20 cellular contexts compared by ENCODE assay signal in the genomic region with DNA sequence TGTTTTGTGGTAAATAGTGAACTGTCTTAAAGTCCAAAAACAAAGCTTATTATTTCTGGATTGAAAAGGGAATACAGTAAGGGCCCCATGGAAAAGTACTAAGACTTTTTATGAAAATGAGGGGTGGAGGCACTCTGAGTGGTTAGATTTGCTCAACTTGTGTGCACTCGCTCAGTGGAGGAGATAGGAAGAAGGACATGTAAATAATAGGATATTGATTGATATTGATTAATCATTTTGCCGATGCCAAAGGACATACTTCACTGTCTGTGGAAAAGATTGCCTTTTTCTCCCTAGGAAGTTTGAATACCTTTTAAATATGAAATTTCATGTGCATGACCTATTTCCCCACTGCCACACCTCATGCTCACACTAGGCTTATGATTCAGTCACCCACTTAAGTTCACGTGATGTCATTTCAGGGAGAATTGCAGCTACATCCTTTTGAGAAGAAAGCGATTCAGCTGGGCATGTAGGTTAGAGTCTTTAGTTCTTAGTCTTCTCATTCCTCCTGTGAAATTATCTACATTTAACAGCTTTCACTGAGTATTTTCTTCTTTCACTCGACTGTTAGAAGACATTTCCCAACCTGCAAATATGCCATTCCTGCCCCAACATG. TPM values are rescaled to one million over a fixed set of nuclear protein-coding genes. Genes with fewer than 3 reads are reported as not detected.
DNase-seq lines count a peak whose midpoint lies in the region; ATAC-seq and TF ChIP-seq lines count a peak whose summit lies in the region.
"Had no signal": no experiment of that assay in that cellular context is flagged by ENCODE, and none has a peak within 500 bp of the region (broad histone marks: within the 10 kb centered on the region; RNA-seq: fewer than 3 reads in every experiment).

No MANE protein-coding gene starts in this region.

- H3K36me3 ChIP-seq in CD8-positive, alpha-beta memory T cell (ENCODE audit: insufficient read depth, low read length): no peaks in the 10 kb centered on the region
- H3K36me3 ChIP-seq: Peyer's patch had no signal

- peak overlapping the region in 2 of 7 donors; percentile 18 to 25 for H3K4me3 Mint-ChIP-seq in CD8-positive, alpha-beta memory T cell
- H3K4me3 Mint-ChIP-seq in activated naive CD8-positive, alpha-beta T cell: peak overlapping the region; percentile 33
- H3K4me3 Mint-ChIP-seq: central memory CD8-positive, alpha-beta T cell; immature natural killer cell had no signal

- CTCF ChIA-PET in CD8-positive, alpha-beta memory T cell (lab: Charles Lee): interaction anchor here (1.3 kb wide), 2 partner anchors 14 to 41 kb away, joined by 3 to 4 read pairs; no protein-coding TSS in a partner anchor
- CTCF ChIA-PET in HEK293T (lab: Yijun Ruan, JAX): interaction anchor here (0.6 to 0.7 kb wide), 2 partner anchors 41 to 841 kb away, joined by 3 to 4 read pairs; no protein-coding TSS in a partner anchor

- H3K27ac Mint-ChIP-seq in CD8-positive, alpha-beta memory T cell: peak overlapping the region in 5 of 8 donors; percentile 8 to 49 (median 24)
- peak overlapping the region; percentile 46 for H3K27ac Mint-ChIP-seq in activated naive CD8-positive, alpha-beta T cell
- H3K27ac Mint-ChIP-seq: immature natural killer cell had no signal

- H3K36me3 Mint-ChIP-seq in CD8-positive, alpha-beta memory T cell: peaks cover 0 to 46% (median 10%) of the 10 kb centered on the region in 3 donors
- peaks cover 9% of the 10 kb centered on the region for H3K36me3 Mint-ChIP-seq in activated naive CD8-positive, alpha-beta T cell

- peaks cover 42% of the 10 kb centered on the region for H3K4me1 ChIP-seq in CD8-positive, alpha-beta memory T cell (ENCODE audit: insufficient read depth, low read length)
- H3K4me1 ChIP-seq: BE2C had no signal

- in situ Hi-C loops in ACHN (cut with HindIII; ENCODE audit: low pct_ligation_motif_present, low pct_unique_long_range_greater_than_20kb, low sequenced_read_pairs): no loop called here

- no peak overlapping the region for H3K27ac ChIP-seq in CD8-positive, alpha-beta memory T cell (ENCODE audit: low read depth, low read length)
- H3K27ac ChIP-seq: esophagus muscularis mucosa, heart right ventricle, pancreas, Peyer's patch, SK-N-MC had no signal

- H3K27me3 ChIP-seq in CD8-positive, alpha-beta memory T cell (ENCODE audit: insufficient read depth, low read length, poor library complexity, severe bottlenecking): no peaks in the 10 kb centered on the region
- H3K27me3 ChIP-seq: BE2C, esophagus muscularis mucosa, heart right ventricle, pancreas, Peyer's patch had no signal

- peak; percentile 11 for DNase-seq in ACHN
- no peak for DNase-seq in CD8-positive, alpha-beta memory T cell
- peak; percentile 10 for DNase-seq in glomerular visceral epithelial cell (ENCODE audit: extremely low spot score)
- DNase-seq in HEK293T (ENCODE audit: extremely low spot score): no peak
- no peak for DNase-seq in 8988T
- DNase-seq: activated CD4-positive, CD25-positive, alpha-beta regulatory T cell treated with anti-CD3 and anti-CD28 coated beads, Interleukin-2, amount 50 U/mL, for 72 hours; activated CD8-positive, alpha-beta memory T cell treated with anti-CD3 and anti-CD28 coated beads, Interleukin-2, amount 50 U/mL, for 48 hours; BE2C; heart right ventricle; immature natural killer cell; pancreas; Peyer's patch; stimulated activated CD4-positive, alpha-beta T cell treated with anti-CD3 and anti-CD28 coated beads, Interleukin-2, amount 100 ng/mL, for 48 hours; T1000 had no signal

- no peak for ATAC-seq in HG02798 (IDR thresholded peaks at IDR 0.05; ENCODE audit: poor library complexity, unreplicated experiment)
- ATAC-seq: heart right ventricle had no signal

- no peaks in the 10 kb centered on the region for H3K9me3 Mint-ChIP-seq in CD8-positive, alpha-beta memory T cell
- H3K9me3 Mint-ChIP-seq in activated naive CD8-positive, alpha-beta T cell (ENCODE audit: low read depth): no peaks in the 10 kb centered on the region
- H3K9me3 Mint-ChIP-seq: central memory CD8-positive, alpha-beta T cell; immature natural killer cell had no signal

- H3K9me3 ChIP-seq in CD8-positive, alpha-beta memory T cell (ENCODE audit: low read length): no peaks in the 10 kb centered on the region
- H3K9me3 ChIP-seq: BE2C, esophagus muscularis mucosa, heart right ventricle, pancreas, Peyer's patch had no signal

- peaks cover 0 to 3% of the 10 kb centered on the region in 2 donors for H3K27me3 Mint-ChIP-seq in CD8-positive, alpha-beta memory T cell
- H3K27me3 Mint-ChIP-seq in activated naive CD8-positive, alpha-beta T cell: no peaks in the 10 kb centered on the region
- H3K27me3 Mint-ChIP-seq: central memory CD8-positive, alpha-beta T cell had no signal

- no peak overlapping the region for H3K4me3 ChIP-seq in CD8-positive, alpha-beta memory T cell (ENCODE audit: low read length)
- H3K4me3 ChIP-seq: esophagus muscularis mucosa, heart right ventricle, lung, pancreas, Peyer's patch, SK-N-MC had no signal

- POLR2A ChIA-PET in CD8-positive, alpha-beta memory T cell (lab: Charles Lee): no interaction called here
- POLR2A ChIA-PET in HEK293T (lab: Yijun Ruan, JAX): interaction anchor here (1.0 to 1.2 kb wide), 2 partner anchors 9 to 196 kb away, joined by 3 to 4 read pairs; partner anchors contain the start of gene HEATR1

- H3K4me1 Mint-ChIP-seq in CD8-positive, alpha-beta memory T cell: peaks cover 55 to 86% (median 78%) of the 10 kb centered on the region in 3 donors
- H3K4me1 Mint-ChIP-seq in activated naive CD8-positive, alpha-beta T cell (ENCODE audit: low read depth): peaks cover 71% of the 10 kb centered on the region

TF ChIP-seq in HEK293T, 16 proteins besides CTCF, POLR2A, EP300 and RAD21:
- TF ChIP-seq SUZ12 (IDR thresholded peaks at IDR 0.05): no peak
- no peak for TF ChIP-seq BHLHE40 (IDR thresholded peaks at IDR 0.05; ENCODE audit: borderline replicate concordance)
- TF ChIP-seq HDGF (IDR thresholded peaks at IDR 0.05; ENCODE audit: borderline replicate concordance): no peak
- TF ChIP-seq FOXK2 (IDR thresholded peaks at IDR 0.05): no peak
- TF ChIP-seq SP1 (IDR thresholded peaks at IDR 0.05): no peak
- no peak for TF ChIP-seq ARNT (IDR thresholded peaks at IDR 0.05)
- no peak for TF ChIP-seq L3MBTL2 (conservative IDR thresholded peaks at IDR 0.05)
- no peak for TF ChIP-seq ELF4 (IDR thresholded peaks at IDR 0.05)
TF ChIP-seq in HEK293T: peak in this region for 0.

RNA-seq across cellular contexts. Expression of gene MTR, which starts 5.0 kb away (rescaled TPM):
- total RNA-seq in CD8-positive, alpha-beta memory T cell: 10 to 100 TPM; 48.0 to 52.8 TPM
- 21.1 TPM for polyA plus RNA-seq in CD8-positive, alpha-beta memory T cell

Comparison
In these comparisons a context has a peak if more than half of its experiments do, and no peak if none do; other contexts are left out.
1. DNase-seq: peak in ACHN (single experiment) and glomerular visceral epithelial cell (single experiment); none in CD8-positive, alpha-beta memory T cell (0 of 5), HEK293T (single experiment) and 8988T (single experiment).